1 cellular context compared by ENCODE assay signal in the genomic region with DNA sequence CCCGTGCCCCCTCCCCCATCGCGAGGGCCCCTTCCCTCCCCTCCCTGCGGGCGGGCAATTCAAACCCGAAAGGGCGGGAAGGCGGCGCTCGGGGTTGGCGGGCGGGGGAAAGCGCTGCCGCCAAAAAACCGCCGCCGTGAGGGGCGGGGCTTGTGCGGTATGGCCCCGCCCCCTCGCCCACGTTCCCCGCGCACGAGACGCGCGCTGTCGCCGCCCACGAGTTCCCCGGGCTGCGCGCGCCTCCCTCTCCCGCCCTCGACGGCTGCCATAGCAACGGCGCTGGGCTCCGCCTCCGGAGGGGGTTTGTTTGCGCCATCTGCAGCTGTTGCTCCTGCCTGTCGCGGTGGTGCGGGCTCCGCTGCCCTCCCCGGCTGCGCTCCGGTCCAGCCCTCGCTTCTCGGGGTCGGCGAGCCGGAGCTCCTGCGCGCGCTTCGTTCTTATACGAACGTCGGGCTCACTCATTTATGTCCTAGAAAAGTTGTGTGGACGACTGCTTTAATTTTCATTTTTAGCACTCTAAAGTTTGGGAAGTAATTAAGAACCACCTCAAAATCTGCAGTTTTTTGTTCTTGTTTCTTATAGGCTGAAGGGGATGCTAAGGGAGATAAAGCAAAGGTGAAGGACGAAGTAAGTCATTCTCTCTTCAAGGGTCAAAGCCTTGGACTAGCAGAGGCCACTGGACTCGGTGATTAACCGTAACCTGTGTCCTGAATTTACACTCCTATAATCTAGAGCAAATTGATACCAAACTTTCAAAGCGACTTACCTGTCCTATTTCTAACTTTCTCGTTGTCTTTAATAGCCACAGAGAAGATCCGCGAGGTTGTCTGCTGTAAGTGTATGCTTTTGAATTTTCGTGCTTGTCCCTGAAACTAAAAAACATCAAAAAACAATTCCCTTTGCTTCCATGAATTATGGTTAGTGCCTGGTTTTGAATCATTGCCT.
TF ChIP-seq lines count a peak whose summit lies in the region.

No MANE protein-coding gene starts in this region.

TF ChIP-seq in HepG2, 621 proteins besides CTCF, POLR2A, EP300 and RAD21 (continued from another document and continues in another):
- TF ChIP-seq, protein P1, sequence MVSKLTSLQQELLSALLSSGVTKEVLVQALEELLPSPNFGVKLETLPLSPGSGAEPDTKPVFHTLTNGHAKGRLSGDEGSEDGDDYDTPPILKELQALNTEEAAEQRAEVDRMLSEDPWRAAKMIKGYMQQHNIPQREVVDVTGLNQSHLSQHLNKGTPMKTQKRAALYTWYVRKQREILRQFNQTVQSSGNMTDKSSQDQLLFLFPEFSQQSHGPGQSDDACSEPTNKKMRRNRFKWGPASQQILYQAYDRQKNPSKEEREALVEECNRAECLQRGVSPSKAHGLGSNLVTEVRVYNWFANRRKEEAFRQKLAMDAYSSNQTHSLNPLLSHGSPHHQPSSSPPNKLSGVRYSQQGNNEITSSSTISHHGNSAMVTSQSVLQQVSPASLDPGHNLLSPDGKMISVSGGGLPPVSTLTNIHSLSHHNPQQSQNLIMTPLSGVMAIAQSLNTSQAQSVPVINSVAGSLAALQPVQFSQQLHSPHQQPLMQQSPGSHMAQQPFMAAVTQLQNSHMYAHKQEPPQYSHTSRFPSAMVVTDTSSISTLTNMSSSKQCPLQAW (CRISPR knock-in tag; IDR thresholded peaks at IDR 0.05): peak; percentile 78
- TF ChIP-seq NFYC (CRISPR knock-in tag; IDR thresholded peaks at IDR 0.05) (peak; percentile 36; the same call in 1 of the 2 replicates), ZSCAN25 (CRISPR knock-in tag; IDR thresholded peaks at IDR 0.05) (no peak), MXD4 (CRISPR knock-in tag; IDR thresholded peaks at IDR 0.05) (peak; percentile 42; the same call in 1 of the 2 replicates), GZF1 (CRISPR knock-in tag; IDR thresholded peaks at IDR 0.05) (no peak), TOE1 (CRISPR knock-in tag; IDR thresholded peaks at IDR 0.05) (no peak), MXI1 (IDR thresholded peaks at IDR 0.05; ENCODE audit: borderline replicate concordance, low read depth, low read length) (peak; percentile 97; the same call in 2 of the 3 replicates), RBFOX2 (IDR thresholded peaks at IDR 0.05; ENCODE audit: low read depth, low read length) (peak; percentile 82), ZFX (CRISPR knock-in tag; IDR thresholded peaks at IDR 0.05; ENCODE audit: low read depth) (no peak; the same call in 1 of the 2 replicates), ZSCAN21 (CRISPR knock-in tag; IDR thresholded peaks at IDR 0.05; ENCODE audit: borderline replicate concordance) (0 out of 2 replicates have a peak, but pooled peaks have one; percentile 31), ZNF224 (CRISPR knock-in tag; IDR thresholded peaks at IDR 0.05) (no peak), HOXA3 (CRISPR knock-in tag; IDR thresholded peaks at IDR 0.05) (peak; percentile 38; the same call in 1 of the 2 replicates)
- TF ChIP-seq, protein P2, sequence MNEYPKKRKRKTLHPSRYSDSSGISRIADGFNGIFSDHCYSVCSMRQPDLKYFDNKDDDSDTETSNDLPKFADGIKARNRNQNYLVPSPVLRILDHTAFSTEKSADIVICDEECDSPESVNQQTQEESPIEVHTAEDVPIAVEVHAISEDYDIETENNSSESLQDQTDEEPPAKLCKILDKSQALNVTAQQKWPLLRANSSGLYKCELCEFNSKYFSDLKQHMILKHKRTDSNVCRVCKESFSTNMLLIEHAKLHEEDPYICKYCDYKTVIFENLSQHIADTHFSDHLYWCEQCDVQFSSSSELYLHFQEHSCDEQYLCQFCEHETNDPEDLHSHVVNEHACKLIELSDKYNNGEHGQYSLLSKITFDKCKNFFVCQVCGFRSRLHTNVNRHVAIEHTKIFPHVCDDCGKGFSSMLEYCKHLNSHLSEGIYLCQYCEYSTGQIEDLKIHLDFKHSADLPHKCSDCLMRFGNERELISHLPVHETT (CRISPR knock-in tag; conservative IDR thresholded peaks at IDR 0.05): peak; percentile 74; the same call in 1 of the 2 replicates
- TF ChIP-seq, protein P3, sequence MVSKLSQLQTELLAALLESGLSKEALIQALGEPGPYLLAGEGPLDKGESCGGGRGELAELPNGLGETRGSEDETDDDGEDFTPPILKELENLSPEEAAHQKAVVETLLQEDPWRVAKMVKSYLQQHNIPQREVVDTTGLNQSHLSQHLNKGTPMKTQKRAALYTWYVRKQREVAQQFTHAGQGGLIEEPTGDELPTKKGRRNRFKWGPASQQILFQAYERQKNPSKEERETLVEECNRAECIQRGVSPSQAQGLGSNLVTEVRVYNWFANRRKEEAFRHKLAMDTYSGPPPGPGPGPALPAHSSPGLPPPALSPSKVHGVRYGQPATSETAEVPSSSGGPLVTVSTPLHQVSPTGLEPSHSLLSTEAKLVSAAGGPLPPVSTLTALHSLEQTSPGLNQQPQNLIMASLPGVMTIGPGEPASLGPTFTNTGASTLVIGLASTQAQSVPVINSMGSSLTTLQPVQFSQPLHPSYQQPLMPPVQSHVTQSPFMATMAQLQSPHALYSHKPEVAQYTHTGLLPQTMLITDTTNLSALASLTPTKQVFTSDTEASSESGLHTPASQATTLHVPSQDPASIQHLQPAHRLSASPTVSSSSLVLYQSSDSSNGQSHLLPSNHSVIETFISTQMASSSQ (IDR thresholded peaks at IDR 0.05; ENCODE audit: low read depth): no peak
- TF ChIP-seq, protein P3 (CRISPR knock-in tag; IDR thresholded peaks at IDR 0.05; ENCODE audit: borderline replicate concordance): peak; percentile 45; the same call in 1 of the 2 replicates
- TF ChIP-seq, protein P4, sequence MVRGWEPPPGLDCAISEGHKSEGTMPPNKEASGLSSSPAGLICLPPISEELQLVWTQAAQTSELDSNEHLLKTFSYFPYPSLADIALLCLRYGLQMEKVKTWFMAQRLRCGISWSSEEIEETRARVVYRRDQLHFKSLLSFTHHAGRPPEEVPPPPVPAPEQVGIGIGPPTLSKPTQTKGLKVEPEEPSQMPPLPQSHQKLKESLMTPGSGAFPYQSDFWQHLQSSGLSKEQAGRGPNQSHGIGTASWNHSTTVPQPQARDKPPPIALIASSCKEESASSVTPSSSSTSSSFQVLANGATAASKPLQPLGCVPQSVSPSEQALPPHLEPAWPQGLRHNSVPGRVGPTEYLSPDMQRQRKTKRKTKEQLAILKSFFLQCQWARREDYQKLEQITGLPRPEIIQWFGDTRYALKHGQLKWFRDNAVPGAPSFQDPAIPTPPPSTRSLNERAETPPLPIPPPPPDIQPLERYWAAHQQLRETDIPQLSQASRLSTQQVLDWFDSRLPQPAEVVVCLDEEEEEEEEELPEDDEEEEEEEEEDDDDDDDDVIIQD (CRISPR knock-in tag; IDR thresholded peaks at IDR 0.05; ENCODE audit: low read depth): no peak
- TF ChIP-seq, protein P5, sequence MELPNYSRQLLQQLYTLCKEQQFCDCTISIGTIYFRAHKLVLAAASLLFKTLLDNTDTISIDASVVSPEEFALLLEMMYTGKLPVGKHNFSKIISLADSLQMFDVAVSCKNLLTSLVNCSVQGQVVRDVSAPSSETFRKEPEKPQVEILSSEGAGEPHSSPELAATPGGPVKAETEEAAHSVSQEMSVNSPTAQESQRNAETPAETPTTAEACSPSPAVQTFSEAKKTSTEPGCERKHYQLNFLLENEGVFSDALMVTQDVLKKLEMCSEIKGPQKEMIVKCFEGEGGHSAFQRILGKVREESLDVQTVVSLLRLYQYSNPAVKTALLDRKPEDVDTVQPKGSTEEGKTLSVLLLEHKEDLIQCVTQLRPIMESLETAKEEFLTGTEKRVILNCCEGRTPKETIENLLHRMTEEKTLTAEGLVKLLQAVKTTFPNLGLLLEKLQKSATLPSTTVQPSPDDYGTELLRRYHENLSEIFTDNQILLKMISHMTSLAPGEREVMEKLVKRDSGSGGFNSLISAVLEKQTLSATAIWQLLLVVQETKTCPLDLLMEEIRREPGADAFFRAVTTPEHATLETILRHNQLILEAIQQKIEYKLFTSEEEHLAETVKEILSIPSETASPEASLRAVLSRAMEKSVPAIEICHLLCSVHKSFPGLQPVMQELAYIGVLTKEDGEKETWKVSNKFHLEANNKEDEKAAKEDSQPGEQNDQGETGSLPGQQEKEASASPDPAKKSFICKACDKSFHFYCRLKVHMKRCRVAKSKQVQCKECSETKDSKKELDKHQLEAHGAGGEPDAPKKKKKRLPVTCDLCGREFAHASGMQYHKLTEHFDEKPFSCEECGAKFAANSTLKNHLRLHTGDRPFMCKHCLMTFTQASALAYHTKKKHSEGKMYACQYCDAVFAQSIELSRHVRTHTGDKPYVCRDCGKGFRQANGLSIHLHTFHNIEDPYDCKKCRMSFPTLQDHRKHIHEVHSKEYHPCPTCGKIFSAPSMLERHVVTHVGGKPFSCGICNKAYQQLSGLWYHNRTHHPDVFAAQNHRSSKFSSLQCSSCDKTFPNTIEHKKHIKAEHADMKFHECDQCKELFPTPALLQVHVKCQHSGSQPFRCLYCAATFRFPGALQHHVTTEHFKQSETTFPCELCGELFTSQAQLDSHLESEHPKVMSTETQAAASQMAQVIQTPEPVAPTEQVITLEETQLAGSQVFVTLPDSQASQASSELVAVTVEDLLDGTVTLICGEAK (IDR thresholded peaks at IDR 0.05): no peak
- TF ChIP-seq, protein P5 (CRISPR knock-in tag; IDR thresholded peaks at IDR 0.05): no peak
- TF ChIP-seq, protein P6, sequence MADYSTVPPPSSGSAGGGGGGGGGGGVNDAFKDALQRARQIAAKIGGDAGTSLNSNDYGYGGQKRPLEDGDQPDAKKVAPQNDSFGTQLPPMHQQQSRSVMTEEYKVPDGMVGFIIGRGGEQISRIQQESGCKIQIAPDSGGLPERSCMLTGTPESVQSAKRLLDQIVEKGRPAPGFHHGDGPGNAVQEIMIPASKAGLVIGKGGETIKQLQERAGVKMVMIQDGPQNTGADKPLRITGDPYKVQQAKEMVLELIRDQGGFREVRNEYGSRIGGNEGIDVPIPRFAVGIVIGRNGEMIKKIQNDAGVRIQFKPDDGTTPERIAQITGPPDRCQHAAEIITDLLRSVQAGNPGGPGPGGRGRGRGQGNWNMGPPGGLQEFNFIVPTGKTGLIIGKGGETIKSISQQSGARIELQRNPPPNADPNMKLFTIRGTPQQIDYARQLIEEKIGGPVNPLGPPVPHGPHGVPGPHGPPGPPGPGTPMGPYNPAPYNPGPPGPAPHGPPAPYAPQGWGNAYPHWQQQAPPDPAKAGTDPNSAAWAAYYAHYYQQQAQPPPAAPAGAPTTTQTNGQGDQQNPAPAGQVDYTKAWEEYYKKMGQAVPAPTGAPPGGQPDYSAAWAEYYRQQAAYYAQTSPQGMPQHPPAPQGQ (CRISPR knock-in tag; IDR thresholded peaks at IDR 0.05; ENCODE audit: borderline replicate concordance): no peak
- TF ChIP-seq, protein P7, sequence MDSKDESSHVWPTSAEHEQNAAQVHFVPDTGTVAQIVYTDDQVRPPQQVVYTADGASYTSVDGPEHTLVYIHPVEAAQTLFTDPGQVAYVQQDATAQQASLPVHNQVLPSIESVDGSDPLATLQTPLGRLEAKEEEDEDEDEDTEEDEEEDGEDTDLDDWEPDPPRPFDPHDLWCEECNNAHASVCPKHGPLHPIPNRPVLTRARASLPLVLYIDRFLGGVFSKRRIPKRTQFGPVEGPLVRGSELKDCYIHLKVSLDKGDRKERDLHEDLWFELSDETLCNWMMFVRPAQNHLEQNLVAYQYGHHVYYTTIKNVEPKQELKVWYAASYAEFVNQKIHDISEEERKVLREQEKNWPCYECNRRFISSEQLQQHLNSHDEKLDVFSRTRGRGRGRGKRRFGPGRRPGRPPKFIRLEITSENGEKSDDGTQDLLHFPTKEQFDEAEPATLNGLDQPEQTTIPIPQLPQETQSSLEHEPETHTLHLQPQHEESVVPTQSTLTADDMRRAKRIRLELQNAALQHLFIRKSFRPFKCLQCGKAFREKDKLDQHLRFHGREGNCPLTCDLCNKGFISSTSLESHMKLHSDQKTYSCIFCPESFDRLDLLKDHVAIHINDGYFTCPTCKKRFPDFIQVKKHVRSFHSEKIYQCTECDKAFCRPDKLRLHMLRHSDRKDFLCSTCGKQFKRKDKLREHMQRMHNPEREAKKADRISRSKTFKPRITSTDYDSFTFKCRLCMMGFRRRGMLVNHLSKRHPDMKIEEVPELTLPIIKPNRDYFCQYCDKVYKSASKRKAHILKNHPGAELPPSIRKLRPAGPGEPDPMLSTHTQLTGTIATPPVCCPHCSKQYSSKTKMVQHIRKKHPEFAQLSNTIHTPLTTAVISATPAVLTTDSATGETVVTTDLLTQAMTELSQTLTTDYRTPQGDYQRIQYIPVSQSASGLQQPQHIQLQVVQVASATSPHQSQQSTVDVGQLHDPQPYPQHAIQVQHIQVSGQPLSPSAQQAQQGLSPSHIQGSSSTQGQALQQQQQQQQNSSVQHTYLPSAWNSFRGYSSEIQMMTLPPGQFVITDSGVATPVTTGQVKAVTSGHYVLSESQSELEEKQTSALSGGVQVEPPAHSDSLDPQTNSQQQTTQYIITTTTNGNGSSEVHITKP (CRISPR knock-in tag; IDR thresholded peaks at IDR 0.05; ENCODE audit: low read depth): no peak
